Comparison of ENCODE assay signal across 1 cellular context in the genomic region with DNA sequence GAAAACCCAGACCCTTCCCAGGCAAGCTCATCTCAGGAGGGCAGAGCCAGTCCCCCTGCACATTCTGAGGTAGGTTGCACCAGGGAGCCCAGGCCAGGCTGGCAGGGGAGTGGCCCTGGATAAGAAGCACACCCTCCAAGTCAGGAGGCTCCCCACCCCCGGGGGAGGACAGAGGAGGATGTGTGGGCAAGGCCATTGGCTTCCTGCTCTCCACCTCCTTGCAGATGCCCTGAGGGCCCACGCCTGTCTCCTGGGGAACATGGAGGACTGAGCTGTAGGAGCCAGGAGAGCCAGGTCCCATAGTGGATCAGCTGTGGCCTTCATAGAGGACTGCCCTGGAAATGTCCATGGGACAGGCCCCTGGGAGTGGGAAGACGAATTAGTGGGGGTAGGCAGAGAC.
TF ChIP-seq lines count a peak whose summit lies in the region.

No MANE protein-coding gene starts in this region.

TF ChIP-seq in IMR-90, 13 proteins besides CTCF, POLR2A, EP300 and RAD21:
- TF ChIP-seq NFE2L2 (IDR thresholded peaks at IDR 0.05; ENCODE audit: low read depth, low read length): no peak
- no peak for TF ChIP-seq SMC3 (IDR thresholded peaks at IDR 0.05; ENCODE audit: low read depth, low read length)
- TF ChIP-seq CEBPB (IDR thresholded peaks at IDR 0.05; ENCODE audit: low read depth, low read length): no peak
- no peak for TF ChIP-seq FOS (IDR thresholded peaks at IDR 0.05; ENCODE audit: low read depth, low read length)
- no peak for TF ChIP-seq RCOR1 (IDR thresholded peaks at IDR 0.05; ENCODE audit: insufficient replicate concordance, low read length)
- no peak for TF ChIP-seq CHD1 (IDR thresholded peaks at IDR 0.05; ENCODE audit: low read depth, low read length)
- no peak for TF ChIP-seq ELK1 (IDR thresholded peaks at IDR 0.05; ENCODE audit: borderline replicate concordance, low read depth, low read length)
- TF ChIP-seq BHLHE40 (IDR thresholded peaks at IDR 0.05; ENCODE audit: low read depth, low read length): no peak
- TF ChIP-seq USF2 (IDR thresholded peaks at IDR 0.05; ENCODE audit: low read depth, low read length): no peak
- TF ChIP-seq MAZ (IDR thresholded peaks at IDR 0.05; ENCODE audit: borderline replicate concordance, low read depth, low read length): no peak
- TF ChIP-seq RFX5 (IDR thresholded peaks at IDR 0.05; ENCODE audit: low read depth, low read length): no peak
